8 cellular contexts compared by ENCODE assay signal in the genomic region with DNA sequence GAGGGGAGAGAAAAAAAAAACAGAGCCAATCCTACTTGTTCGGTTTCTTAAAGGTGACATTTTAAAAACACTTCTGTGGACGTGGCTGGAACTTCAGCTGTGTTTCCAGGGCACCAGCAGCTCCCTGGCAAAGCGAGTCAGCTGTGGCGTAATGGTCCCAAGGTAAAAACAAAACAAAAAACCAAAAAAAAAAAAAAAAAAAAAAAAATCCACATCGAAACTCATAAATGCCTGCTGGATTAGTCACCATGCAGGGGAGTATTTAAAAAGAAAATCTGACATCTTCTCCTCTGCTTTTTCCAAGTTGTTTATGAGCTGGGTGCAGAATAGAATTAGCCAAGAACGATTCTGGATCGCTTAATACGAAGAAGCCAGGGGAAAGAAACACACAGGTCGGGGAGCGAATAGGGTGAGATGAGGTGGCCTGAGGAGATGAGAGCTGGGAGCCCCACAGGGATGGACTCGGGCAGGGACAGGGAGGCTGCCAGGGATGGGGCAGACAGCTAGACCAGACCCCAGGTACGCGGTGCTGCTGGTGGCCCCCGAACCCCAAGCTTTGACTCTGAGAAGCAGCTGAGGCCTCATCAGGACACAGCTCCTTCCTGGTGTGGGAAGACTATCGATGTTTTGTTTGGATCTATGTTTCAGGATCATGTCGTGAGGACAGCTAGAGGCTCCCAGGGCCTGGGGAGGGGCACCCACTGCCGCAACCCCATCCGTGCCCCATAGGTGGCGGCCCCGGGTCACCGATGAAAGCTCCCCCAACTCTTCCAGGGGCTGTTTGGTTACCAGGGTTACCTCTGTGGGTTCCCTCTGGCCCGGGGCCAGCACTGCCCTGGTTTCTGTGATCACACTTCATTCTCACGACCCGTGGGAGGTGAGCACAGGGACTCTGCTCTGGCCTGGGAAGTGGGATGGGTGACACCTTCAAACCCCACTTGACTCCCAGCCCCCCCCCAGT. TPM values are rescaled to one million over a fixed set of nuclear protein-coding genes. Genes with fewer than 3 reads are reported as not detected.
DNase-seq lines count a peak whose midpoint lies in the region; TF ChIP-seq lines count a peak whose summit lies in the region.

No MANE protein-coding gene starts in this region.

- H3K4me3 Mint-ChIP-seq in osteocyte (ENCODE audit: unreplicated experiment): peak overlapping the region; percentile 56

- no peaks in the 10 kb centered on the region for H3K9me3 Mint-ChIP-seq in osteocyte (ENCODE audit: unreplicated experiment)

- H3K4me3 ChIP-seq in epithelial cell of proximal tubule (ENCODE audit: low read depth, low read length): no peak overlapping the region

- no peaks in the 10 kb centered on the region for H3K27me3 Mint-ChIP-seq in osteocyte (ENCODE audit: unreplicated experiment)

- H3K36me3 Mint-ChIP-seq in osteocyte (ENCODE audit: unreplicated experiment): peaks cover 18% of the 10 kb centered on the region

- DNase-seq in NCI-H2227 (lab: John Stamatoyannopoulos, UW; ENCODE audit: unreplicated experiment): peak; percentile 11
- no peak for DNase-seq in NCI-H2227 treated with DMSO at 0.1 percent for 48 hours (lab: John Stamatoyannopoulos, UW)
- peak; percentile 83 for DNase-seq in NCI-H226
- DNase-seq in activated T-cell treated with anti-CD3 and anti-CD28 coated beads for 24 hours (ENCODE audit: low read depth): peak; percentile 44
- no peak for DNase-seq in epithelial cell of proximal tubule (ENCODE audit: low read depth)
- DNase-seq in osteocyte (ENCODE audit: extremely low spot score, unreplicated experiment): no peak
- DNase-seq in NCI-H187 (lab: John Stamatoyannopoulos, UW): no peak
- no peak for DNase-seq in NCI-H345 treated with DMSO at 0.1 percent for 48 hours (lab: John Stamatoyannopoulos, UW; ENCODE audit: unreplicated experiment)

- peak overlapping the region; percentile 97 for H3K27ac Mint-ChIP-seq in osteocyte (ENCODE audit: unreplicated experiment)

- peaks cover 36% of the 10 kb centered on the region for H3K4me1 Mint-ChIP-seq in osteocyte (ENCODE audit: unreplicated experiment)

- TF ChIP-seq CTCF in epithelial cell of proximal tubule (conservative IDR thresholded peaks at IDR 0.05; ENCODE audit: low read depth, low read length): peak; percentile 47
- peak; percentile 42 for TF ChIP-seq CTCF in osteocyte (IDR thresholded peaks at IDR 0.05)

RNA-seq across cellular contexts. Expression of a gene that starts 3.1 kb away (rescaled TPM):
- total RNA-seq in epithelial cell of proximal tubule (12.4 and 42.8 TPM in 2 replicates), osteocyte (28.7 and 28.8 TPM in 2 replicates)

RNA-seq across cellular contexts. Expression of a gene that starts 8.9 kb away (rescaled TPM):
- 29.1 and 34.2 TPM in 2 replicates for total RNA-seq in epithelial cell of proximal tubule
- 19.6 and 21.9 TPM in 2 replicates for total RNA-seq in osteocyte

RNA-seq across cellular contexts. Expression of a gene that starts 14.4 kb away (rescaled TPM):
- total RNA-seq in epithelial cell of proximal tubule (1.6 and 16.8 TPM in 2 replicates), osteocyte (2.3 and 2.6 TPM in 2 replicates)

RNA-seq across cellular contexts. Expression of a gene that starts 14.4 kb away (rescaled TPM):
- total RNA-seq in epithelial cell of proximal tubule (39.0 and 108 TPM in 2 replicates), osteocyte (69.4 and 73.4 TPM in 2 replicates)

RNA-seq across cellular contexts. Expression of a gene that starts 25.3 kb away (rescaled TPM):
- 7.6 and 14.6 TPM in 2 replicates for total RNA-seq in epithelial cell of proximal tubule
- 34.4 and 42.1 TPM in 2 replicates for total RNA-seq in osteocyte

Comparison
In these comparisons a context has a peak if more than half of its experiments do, and no peak if none do; other contexts are left out.
1. DNase-seq: peak in NCI-H2227 (single experiment), NCI-H226 (single experiment) and activated T-cell treated with anti-CD3 and anti-CD28 coated beads for 24 hours (single experiment); none in NCI-H2227 treated with DMSO at 0.1 percent for 48 hours (single experiment), epithelial cell of proximal tubule (single experiment), osteocyte (single experiment), NCI-H187 (0 of 2) and NCI-H345 treated with DMSO at 0.1 percent for 48 hours (single experiment).